Comparison of ENCODE assay signal across 16 cellular contexts in genomic region chr2:38583994-38584393, GRCh38. TPM values are rescaled to one million over a fixed set of nuclear protein-coding genes. Genes with fewer than 3 reads are reported as not detected.
DNase-seq lines count a peak whose midpoint lies in the region; ATAC-seq and TF ChIP-seq lines count a peak whose summit lies in the region.
"Had no signal": no experiment of that assay in that cellular context is flagged by ENCODE, and none has a peak within 500 bp of the region (broad histone marks: within the 10 kb centered on the region; RNA-seq: fewer than 3 reads in every experiment).

No MANE protein-coding gene starts in this region.

- peak overlapping the region; percentile 7; the same call in 1 of the 2 replicates for H3K23ac ChIP-seq in IMR-90 (ENCODE audit: low read depth, low read length)

- no peak for TF ChIP-seq RAD21 in IMR-90 (IDR thresholded peaks at IDR 0.05; ENCODE audit: low read length)

- no peak overlapping the region for H3K4me2 ChIP-seq in IMR-90 (ENCODE audit: low read depth, low read length)
- H3K4me2 ChIP-seq: BLaER1 had no signal

- CTCF ChIA-PET in activated CD4-positive, alpha-beta memory T cell treated with anti-CD3 and anti-CD28 coated beads for 36 hours (lab: Charles Lee), result interaction anchor here (0.8 to 6.8 kb wide), 8 partner anchors 9 to 268 kb away, joined by 3 to 135 read pairs (median 5); partner anchors contain the start of gene HNRNPLL
- CTCF ChIA-PET in activated CD4-positive, alpha-beta memory T cell treated with anti-CD3 and anti-CD28 coated beads, Interleukin-2, amount 10 ng/mL, durations not matched to agents 7 days and 5 days (lab: Charles Lee), result interaction anchor here (0.6 to 5.4 kb wide), 11 partner anchors 10 to 164 kb away, joined by 3 to 131 read pairs (median 6); partner anchors contain the start of gene HNRNPLL
- CTCF ChIA-PET in IMR-90 (lab: Yijun Ruan, JAX), result interaction anchor here (0.9 to 1.4 kb wide), 3 partner anchors 20 to 163 kb away, joined by 3 read pairs; no protein-coding TSS in a partner anchor

- no TSS peak for BruUV-seq in IMR-90 (replicated peaks; lab: Mats Ljungman, UMichigan)

- peaks cover 18 to 49% of the 10 kb centered on the region in 2 experiments for H3K79me1 ChIP-seq in IMR-90 (ENCODE audit: low read depth in 1 of 2, low read length in 2 of 2)

- H3K4me3 ChIP-seq in CD4-positive, CD25-positive, alpha-beta regulatory T cell (ENCODE audit: low read depth, low read length), result no peak overlapping the region
- no peak overlapping the region for H3K4me3 ChIP-seq in IMR-90 (ENCODE audit: insufficient read depth, low read depth, low read length)
- no peak overlapping the region for H3K4me3 ChIP-seq in esophagus squamous epithelium
- H3K4me3 ChIP-seq: BLaER1 had no signal

- H3K18ac ChIP-seq in IMR-90 (ENCODE audit: low read depth, low read length), result peak overlapping the region; percentile 28; the same call in 1 of the 2 replicates

- peak overlapping the region; percentile 84 for H2AK5ac ChIP-seq in IMR-90 (ENCODE audit: low read depth, low read length)

- H4K20me1 ChIP-seq in IMR-90 (ENCODE audit: insufficient read depth, low read length), result peaks cover 44% of the 10 kb centered on the region; the same call in 1 of the 2 replicates
- H4K20me1 ChIP-seq: BLaER1 had no signal

- H2BK15ac ChIP-seq in IMR-90 (ENCODE audit: low read depth, low read length), result peak overlapping the region; percentile 58; the same call in 1 of the 3 replicates

- H4K5ac ChIP-seq in IMR-90 (ENCODE audit: low read depth, low read length), result no peak overlapping the region

- 94% methylated on average over 3 of the region's 5 CpGs; no CpG with 5 or more reads in 1 of the 2 experiments for WGBS in IMR-90 (ENCODE audit: extremely low coverage in 2 of 2, insufficient read length in 1 of 2), 2 experiments
- WGBS in esophagus squamous epithelium, 2 donors, result 81 to 88% methylated on average over 5 of the region's 5 CpGs

- H3K9ac ChIP-seq in IMR-90 (ENCODE audit: low read depth, low read length), result no peak overlapping the region
- H3K9ac ChIP-seq: BLaER1 had no signal

- no peak for DNase-seq in activated CD4-positive, alpha-beta memory T cell treated with anti-CD3 and anti-CD28 coated beads for 36 hours
- DNase-seq in activated CD4-positive, alpha-beta memory T cell treated with anti-CD3 and anti-CD28 coated beads, Interleukin-2, amount 10 ng/mL, durations not matched to agents 7 days and 5 days, result no peak
- no peak for DNase-seq in CD4-positive, CD25-positive, alpha-beta regulatory T cell
- DNase-seq in IMR-90, result no peak
- no peak for DNase-seq in esophagus squamous epithelium (lab: John Stamatoyannopoulos, UW)
- DNase-seq in activated T-cell treated with anti-CD3 and anti-CD28 coated beads, Interleukin-2, amount 50 U/mL, for 48 hours, result no peak
- DNase-seq: 8988T, Caco-2, DMS153, DMS79, GDM1, H9 had no signal

- in situ Hi-C loops in IMR-90 (cut with MboI; ENCODE audit: low sequenced_read_pairs), result no loop called here

- no peak overlapping the region for H2BK20ac ChIP-seq in IMR-90 (ENCODE audit: low read depth, low read length)

- no peaks in the 10 kb centered on the region for H3K9me3 ChIP-seq in CD4-positive, CD25-positive, alpha-beta regulatory T cell (ENCODE audit: control insufficient read depth in 2 of 2, low read length in 2 of 2)
- no peaks in the 10 kb centered on the region for H3K9me3 ChIP-seq in IMR-90 (ENCODE audit: control insufficient read depth, insufficient read depth, low read length)
- H3K9me3 ChIP-seq in esophagus squamous epithelium, result no peaks in the 10 kb centered on the region
- H3K9me3 ChIP-seq: BLaER1, Caco-2 had no signal

- TF ChIP-seq POLR2A in IMR-90 (IDR thresholded peaks at IDR 0.05; ENCODE audit: low read depth, low read length), result no peak
- no peak for TF ChIP-seq POLR2A in esophagus squamous epithelium (IDR thresholded peaks at IDR 0.05)

- POLR2A ChIA-PET in activated CD4-positive, alpha-beta memory T cell treated with anti-CD3 and anti-CD28 coated beads for 36 hours (lab: Charles Lee), result interaction anchor here (0.6 to 4.3 kb wide), 6 partner anchors 11 to 167 kb away, joined by 3 to 38 read pairs (median 4); partner anchors contain the start of genes HNRNPLL and SRSF7
- POLR2A ChIA-PET in activated CD4-positive, alpha-beta memory T cell treated with anti-CD3 and anti-CD28 coated beads, Interleukin-2, amount 10 ng/mL, durations not matched to agents 7 days and 5 days (lab: Charles Lee), result interaction anchor here (0.9 to 4.6 kb wide), 9 partner anchors 11 to 167 kb away, joined by 3 to 25 read pairs (median 7); partner anchors contain the start of genes GALM, HNRNPLL and SRSF7
- POLR2A ChIA-PET in IMR-90 (lab: Charles Lee; ENCODE audit: unreplicated experiment), result no interaction called here

- H3K4me1 ChIP-seq in CD4-positive, CD25-positive, alpha-beta regulatory T cell (ENCODE audit: control insufficient read depth, insufficient read depth, low read length, poor library complexity, severe bottlenecking), result peaks cover 24% of the 10 kb centered on the region
- H3K4me1 ChIP-seq in IMR-90 (ENCODE audit: control insufficient read depth, insufficient read depth, low read length) (peaks cover 8% of the 10 kb centered on the region), esophagus squamous epithelium (peaks cover 0 to 20% (median 0%) of the 10 kb centered on the region in 3 donors)

- H3K9me3 Mint-ChIP-seq in activated CD4-positive, alpha-beta memory T cell treated with anti-CD3 and anti-CD28 coated beads for 36 hours, result peaks cover 3% of the 10 kb centered on the region
- H3K9me3 Mint-ChIP-seq in activated CD4-positive, alpha-beta memory T cell treated with anti-CD3 and anti-CD28 coated beads, Interleukin-2, amount 10 ng/mL, durations not matched to agents 7 days and 5 days, result no peaks in the 10 kb centered on the region
- H3K9me3 Mint-ChIP-seq in CD4-positive, CD25-positive, alpha-beta regulatory T cell, result no peaks in the 10 kb centered on the region
- no peaks in the 10 kb centered on the region for H3K9me3 Mint-ChIP-seq in activated T-helper 17 cell treated with anti-CD3 and anti-CD28 coated beads, Interleukin-2, amount 50 U/mL, for 72 hours
- H3K9me3 Mint-ChIP-seq: CD14-positive monocyte, H9 had no signal

- peaks cover 56% of the 10 kb centered on the region for H3K4me1 Mint-ChIP-seq in activated CD4-positive, alpha-beta memory T cell treated with anti-CD3 and anti-CD28 coated beads for 36 hours (ENCODE audit: low read depth)
- peaks cover 68% of the 10 kb centered on the region for H3K4me1 Mint-ChIP-seq in activated CD4-positive, alpha-beta memory T cell treated with anti-CD3 and anti-CD28 coated beads, Interleukin-2, amount 10 ng/mL, durations not matched to agents 7 days and 5 days
- peaks cover 20 to 62% (median 39%) of the 10 kb centered on the region in 4 donors for H3K4me1 Mint-ChIP-seq in CD4-positive, CD25-positive, alpha-beta regulatory T cell
- H3K4me1 Mint-ChIP-seq in activated T-helper 17 cell treated with anti-CD3 and anti-CD28 coated beads, Interleukin-2, amount 50 U/mL, for 72 hours, result peaks cover 20% of the 10 kb centered on the region

- H2AK9ac ChIP-seq in IMR-90 (replicated peaks; ENCODE audit: low read depth, low read length, poor library complexity), result peak overlapping the region; percentile 49

- H3K27ac Mint-ChIP-seq in activated CD4-positive, alpha-beta memory T cell treated with anti-CD3 and anti-CD28 coated beads for 36 hours, result peak overlapping the region; percentile 67
- H3K27ac Mint-ChIP-seq in activated CD4-positive, alpha-beta memory T cell treated with anti-CD3 and anti-CD28 coated beads, Interleukin-2, amount 10 ng/mL, durations not matched to agents 7 days and 5 days, result no peak overlapping the region
- peak overlapping the region in 1 of 3 donors; percentile 92 for H3K27ac Mint-ChIP-seq in CD4-positive, CD25-positive, alpha-beta regulatory T cell
- H3K27ac Mint-ChIP-seq in activated T-helper 17 cell treated with anti-CD3 and anti-CD28 coated beads, Interleukin-2, amount 50 U/mL, for 72 hours, result no peak overlapping the region
- H3K27ac Mint-ChIP-seq: CD14-positive monocyte, H9 had no signal

- no peak overlapping the region for H4K8ac ChIP-seq in IMR-90 (ENCODE audit: low read depth in 2 of 2, low read length in 2 of 2)

- dilution Hi-C loops in IMR-90 (cut with HindIII; ENCODE audit: low sequenced_read_pairs, unreplicated experiment), result no loop called here

- H4K91ac ChIP-seq in IMR-90 (ENCODE audit: insufficient read depth, low read depth, low read length), result no peak overlapping the region

- peaks cover 56% of the 10 kb centered on the region for H3K36me3 Mint-ChIP-seq in activated CD4-positive, alpha-beta memory T cell treated with anti-CD3 and anti-CD28 coated beads for 36 hours
- peaks cover 70% of the 10 kb centered on the region for H3K36me3 Mint-ChIP-seq in activated CD4-positive, alpha-beta memory T cell treated with anti-CD3 and anti-CD28 coated beads, Interleukin-2, amount 10 ng/mL, durations not matched to agents 7 days and 5 days (ENCODE audit: low read depth)
- peaks cover 25% of the 10 kb centered on the region for H3K36me3 Mint-ChIP-seq in CD4-positive, CD25-positive, alpha-beta regulatory T cell
- H3K36me3 Mint-ChIP-seq in activated T-helper 17 cell treated with anti-CD3 and anti-CD28 coated beads, Interleukin-2, amount 50 U/mL, for 72 hours (ENCODE audit: low read depth), result peaks cover 96% of the 10 kb centered on the region

- H3K27me3 ChIP-seq in CD4-positive, CD25-positive, alpha-beta regulatory T cell (ENCODE audit: control insufficient read depth, insufficient read depth, low read length), result no peaks in the 10 kb centered on the region
- H3K27me3 ChIP-seq in IMR-90 (ENCODE audit: control insufficient read depth, insufficient read depth, low read length) (no peaks in the 10 kb centered on the region), esophagus squamous epithelium (no peaks in the 10 kb centered on the region)
- H3K27me3 ChIP-seq: BLaER1 had no signal

- no peak overlapping the region for H2AFZ ChIP-seq in IMR-90 (replicated peaks; ENCODE audit: low read length, poor library complexity)

- 0 out of 2 replicates have a peak overlapping the region, but pooled peaks have one; percentile 3 for H2BK120ac ChIP-seq in IMR-90 (ENCODE audit: low read depth, low read length)

- no peak overlapping the region for H3K56ac ChIP-seq in IMR-90 (ENCODE audit: extremely low read depth, insufficient read depth, low read length)

- H3K4me3 Mint-ChIP-seq in activated CD4-positive, alpha-beta memory T cell treated with anti-CD3 and anti-CD28 coated beads for 36 hours, result no peak overlapping the region
- H3K4me3 Mint-ChIP-seq in activated CD4-positive, alpha-beta memory T cell treated with anti-CD3 and anti-CD28 coated beads, Interleukin-2, amount 10 ng/mL, durations not matched to agents 7 days and 5 days, result no peak overlapping the region
- H3K4me3 Mint-ChIP-seq in CD4-positive, CD25-positive, alpha-beta regulatory T cell, result no peak overlapping the region
- peak overlapping the region; percentile 41 for H3K4me3 Mint-ChIP-seq in activated T-helper 17 cell treated with anti-CD3 and anti-CD28 coated beads, Interleukin-2, amount 50 U/mL, for 72 hours
- H3K4me3 Mint-ChIP-seq: CD14-positive monocyte, H9 had no signal

- intact Hi-C loops in activated CD4-positive, alpha-beta memory T cell treated with anti-CD3 and anti-CD28 coated beads for 36 hours (cut with micrococcal nuclease), result no loop called here
- intact Hi-C loops in IMR-90 (cut with micrococcal nuclease), result loop anchor here (2.0 to 5.0 kb wide), 3 partner anchors 15 to 267 kb away; no protein-coding TSS in a partner anchor
- intact Hi-C loops in esophagus squamous epithelium (cut with DNase I), result no loop called here

- H3K27ac ChIP-seq in CD4-positive, CD25-positive, alpha-beta regulatory T cell (ENCODE audit: insufficient read depth, low read length, poor library complexity, severe bottlenecking), result peak overlapping the region; percentile 33
- H3K27ac ChIP-seq in IMR-90 (ENCODE audit: insufficient read depth, low read length) (no peak overlapping the region), esophagus squamous epithelium (no peak overlapping the region)
- H3K27ac ChIP-seq: BLaER1 had no signal

- H3K27me3 Mint-ChIP-seq in activated CD4-positive, alpha-beta memory T cell treated with anti-CD3 and anti-CD28 coated beads for 36 hours, result no peaks in the 10 kb centered on the region
- no peaks in the 10 kb centered on the region for H3K27me3 Mint-ChIP-seq in activated CD4-positive, alpha-beta memory T cell treated with anti-CD3 and anti-CD28 coated beads, Interleukin-2, amount 10 ng/mL, durations not matched to agents 7 days and 5 days
- H3K27me3 Mint-ChIP-seq in CD4-positive, CD25-positive, alpha-beta regulatory T cell, result no peaks in the 10 kb centered on the region
- H3K27me3 Mint-ChIP-seq in activated T-helper 17 cell treated with anti-CD3 and anti-CD28 coated beads, Interleukin-2, amount 50 U/mL, for 72 hours, result no peaks in the 10 kb centered on the region

- no peak overlapping the region for H3K4ac ChIP-seq in IMR-90 (ENCODE audit: low read depth, low read length)

- peaks cover 57% of the 10 kb centered on the region for H3K36me3 ChIP-seq in CD4-positive, CD25-positive, alpha-beta regulatory T cell (ENCODE audit: control insufficient read depth, insufficient read depth, low read length)
- H3K36me3 ChIP-seq in IMR-90 (ENCODE audit: control insufficient read depth, insufficient read depth, low read length), result peaks cover 19% of the 10 kb centered on the region
- H3K36me3 ChIP-seq in esophagus squamous epithelium, result peaks cover 0 to 52% (median 6%) of the 10 kb centered on the region in 3 donors

- H2BK5ac ChIP-seq in IMR-90 (ENCODE audit: low read depth, low read length, poor library complexity, severe bottlenecking), result peak overlapping the region; percentile 60

- H3K14ac ChIP-seq in IMR-90 (replicated peaks; ENCODE audit: low read depth, low read length), result no peak overlapping the region; the same call in 1 of the 2 replicates

- no peak for ATAC-seq in CD4-positive, CD25-positive, alpha-beta regulatory T cell (ENCODE audit: low read depth in 2 of 2)
- no peak for ATAC-seq in IMR-90 (ENCODE audit: low read depth)
- no peak for ATAC-seq in activated T-helper 17 cell treated with anti-CD3 and anti-CD28 coated beads, Interleukin-2, amount 50 U/mL, for 72 hours (replicated peaks)
- no peak for ATAC-seq in GM18858 (IDR thresholded peaks at IDR 0.05; ENCODE audit: unreplicated experiment)

- peaks cover 3% of the 10 kb centered on the region; the same call in 1 of the 2 replicates for H3K9me1 ChIP-seq in IMR-90 (ENCODE audit: insufficient read depth, low read length)

- TF ChIP-seq CTCF in IMR-90 (conservative IDR thresholded peaks at IDR 0.05; ENCODE audit: low read depth, low read length), result no peak
- TF ChIP-seq CTCF in esophagus squamous epithelium (IDR thresholded peaks at IDR 0.05), result no peak

RNA-seq across cellular contexts. Expression of gene HNRNPLL, which starts 18.7 kb away (rescaled TPM):
- total RNA-seq in activated CD4-positive, alpha-beta memory T cell treated with anti-CD3 and anti-CD28 coated beads for 36 hours, result 100 to 1,000 TPM; 106 to 108 TPM
- total RNA-seq in activated CD4-positive, alpha-beta memory T cell treated with anti-CD3 and anti-CD28 coated beads, Interleukin-2, amount 10 ng/mL, durations not matched to agents 7 days and 5 days, result 100 to 1,000 TPM; 104 to 119 TPM
- 124 TPM for total RNA-seq in CD4-positive, CD25-positive, alpha-beta regulatory T cell
- polyA plus RNA-seq in CD4-positive, CD25-positive, alpha-beta regulatory T cell, result 10 to 100 TPM; 59.6 to 81.3 (median 69.9) TPM
- total RNA-seq in IMR-90 (2012; rRNA removed) (49.2 and 53.1 TPM in 2 replicates), esophagus squamous epithelium (10 to 100 TPM; 11.9 to 38.1 (median 20.0) TPM)
- 20.2 and 23.7 TPM in 2 replicates for polyA plus RNA-seq in IMR-90 (2012; rRNA removed)
- polyA plus RNA-seq in IMR-90 (2012; cell fraction: cytosol; rRNA removed), result 9.2 and 12.6 TPM in 2 replicates
- polyA plus RNA-seq in IMR-90 (2012; cell fraction: nucleus; rRNA removed; ENCODE audit: low replicate concordance), result 7.9 and 36.5 TPM in 2 replicates
- total RNA-seq in activated T-helper 17 cell treated with anti-CD3 and anti-CD28 coated beads, Interleukin-2, amount 50 U/mL, for 72 hours, result 100 to 1,000 TPM in 1 of 2 donors, 10 to 100 TPM in 1; 84.9 to 122 TPM
